In the genomic region with DNA sequence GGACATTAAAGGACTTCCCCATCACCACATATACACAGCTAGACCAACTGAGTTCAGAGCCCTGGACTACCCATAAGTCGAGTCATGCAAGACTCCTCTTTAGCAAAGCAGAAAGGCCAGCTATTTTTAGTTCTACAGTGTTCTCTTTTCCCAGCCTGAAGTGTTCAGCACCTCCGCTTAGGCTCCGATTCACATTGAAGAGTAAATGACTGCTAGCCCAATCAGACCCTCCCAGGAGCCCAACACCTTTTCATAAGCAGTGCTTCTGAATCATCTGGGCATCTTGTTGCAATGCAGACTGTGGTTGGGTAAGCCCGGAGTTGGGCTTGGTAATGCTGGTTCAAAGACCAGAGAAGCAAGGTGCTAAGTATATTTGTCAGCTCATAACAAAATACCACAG, we compare ENCODE assay signal across 28 cellular contexts.
"Had no signal": no experiment of that assay in that cellular context is flagged by ENCODE, and none has a peak within 500 bp of the region (broad histone marks: within the 10 kb centered on the region; RNA-seq: fewer than 3 reads in every experiment).

No MANE protein-coding gene starts in this region.

- H3K36me3 ChIP-seq: neutrophil, ovary, prostate gland, upper lobe of left lung, vagina had no signal

- H3K27ac ChIP-seq: neutrophil, ovary, prostate gland, testis, upper lobe of left lung, vagina had no signal

- H3K27me3 ChIP-seq: neutrophil, ovary, testis, upper lobe of left lung, vagina had no signal

- ATAC-seq: activated naive CD8-positive, alpha-beta T cell treated with anti-CD3 and anti-CD28 coated beads, Interleukin-2, amount 50 U/mL, for 24 hours; esophagus mucosa; left lobe of liver; mucosa of descending colon; natural killer cell treated with Interleukin-12 subunit alpha and Interleukin-12 subunit beta and Interleukin-15 and Interleukin-18, amount 100 ng/mL, for 72 hours; stimulated activated naive CD8-positive, alpha-beta T cell treated with anti-CD3 and anti-CD28 coated beads, Interleukin-15, Interleukin-2, amounts not matched to agents 100 U/mL and 50 U/mL, for 24 hours; T-helper 17 cell had no signal

- H3K4me3 ChIP-seq: lung, mucosa of descending colon, ovary, prostate gland, testis, upper lobe of left lung, vagina had no signal

- H3K9me3 ChIP-seq: mucosa of descending colon, neutrophil, ovary, prostate gland, testis, upper lobe of left lung, vagina had no signal

- DNase-seq: activated CD4-positive, alpha-beta memory T cell treated with anti-CD3 and anti-CD28 coated beads, Interleukin-2, amount 10 ng/mL, durations not matched to agents 7 days and 5 days; activated CD4-positive, alpha-beta T cell treated with anti-CD3 and anti-CD28 coated beads, Interleukin-2, amount 10 ng/mL, durations not matched to agents 7 days and 5 days; activated CD4-positive, CD25-positive, alpha-beta regulatory T cell treated with anti-CD3 and anti-CD28 coated beads, Interleukin-2, amount 50 U/mL, for 72 hours; activated CD8-positive, alpha-beta memory T cell treated with anti-CD3 and anti-CD28 coated beads, Interleukin-2, amount 50 U/mL, for 48 hours; activated naive CD8-positive, alpha-beta T cell treated with anti-CD3 and anti-CD28 coated beads, Interleukin-2, amount 50 U/mL, for 24 hours; activated T-cell treated with anti-CD3 and anti-CD28 coated beads, Interleukin-2, amount 50 U/mL, for 24 hours; amygdala; foreskin fibroblast; head of caudate nucleus; hippocampal formation; immature natural killer cell; kidney glomerular epithelial cell; mesendoderm; mucosa of descending colon; ovary; stimulated activated CD4-positive, alpha-beta T cell treated with anti-CD3 and anti-CD28 coated beads, Interleukin-2, amount 100 ng/mL, for 48 hours; stimulated activated naive CD8-positive, alpha-beta T cell treated with anti-CD3 and anti-CD28 coated beads, Interleukin-15, Interleukin-2, amounts not matched to agents 100 U/mL and 50 U/mL, for 24 hours; T-helper 17 cell; T1000; testis; upper lobe of left lung had no signal

- H3K4me1 ChIP-seq: prostate gland, testis, upper lobe of left lung, vagina had no signal
